Comparison of ENCODE assay signal across 8 cellular contexts in the genomic region with DNA sequence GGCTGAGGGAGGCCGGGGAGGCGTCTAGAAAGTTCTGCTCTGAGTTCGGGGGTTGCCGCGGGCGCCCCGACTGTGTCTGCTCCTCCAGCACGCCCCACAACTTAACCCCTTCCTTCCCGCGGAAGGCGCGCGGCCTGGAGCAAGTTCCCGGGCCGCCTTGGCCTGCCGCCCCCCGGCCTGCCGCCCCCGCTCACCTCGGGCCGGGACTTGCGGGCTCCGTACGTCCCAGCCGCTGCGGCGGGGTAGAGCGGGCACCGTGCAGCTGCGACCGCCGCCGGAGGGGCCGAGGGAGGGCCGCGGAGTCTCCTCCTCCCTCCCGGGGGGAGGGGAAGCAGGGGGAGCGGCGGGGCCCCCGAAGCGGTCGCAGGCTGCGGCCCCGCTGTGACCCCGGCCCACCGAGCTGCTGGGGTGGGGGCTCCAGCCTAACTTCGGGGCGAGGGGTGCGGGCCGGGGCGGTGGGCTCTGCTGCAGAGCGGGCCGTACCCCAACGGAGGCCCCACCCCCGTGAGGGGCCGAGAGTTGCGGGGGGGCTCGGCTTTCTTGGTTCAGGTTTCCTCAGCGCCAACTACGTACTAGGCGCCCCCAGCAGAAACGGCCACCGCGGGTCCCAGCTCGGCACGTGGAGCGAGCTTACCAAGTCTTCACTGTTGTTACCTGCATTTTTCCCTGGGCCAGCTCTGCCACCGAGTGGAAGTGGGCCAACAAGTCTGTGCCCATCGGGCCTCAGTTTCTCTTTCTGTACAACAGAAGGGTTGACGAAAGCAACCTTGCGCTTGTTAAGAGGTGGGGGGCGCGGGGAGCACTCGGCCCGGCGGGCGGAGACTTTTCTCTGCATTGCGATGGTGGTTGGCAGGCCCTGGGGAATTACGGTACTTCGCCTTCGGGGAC. TPM values are rescaled to one million over a fixed set of nuclear protein-coding genes. Genes with fewer than 3 reads are reported as not detected.
DNase-seq lines count a peak whose midpoint lies in the region; ATAC-seq and TF ChIP-seq lines count a peak whose summit lies in the region.

A gene (minus strand): TSS at position 266 of the 888 bp plus-strand sequence. CDS start 7,394 bp downstream, outside the sequence.

- no peak for TF ChIP-seq CTCF in hepatocyte (IDR thresholded peaks at IDR 0.05; ENCODE audit: poor library complexity)

- ATAC-seq in HG02870 (IDR thresholded peaks at IDR 0.05; ENCODE audit: unreplicated experiment): peak; percentile 19
- ATAC-seq in sciatic nerve: peak; percentile 25

- 4% methylated on average over 49 of the region's 81 CpGs for WGBS in hepatocyte (ENCODE audit: low lambda C conversion rate, missing lambda C conversion rate)

- H3K27ac ChIP-seq in hepatocyte: peak within 1 kb of the TSS; percentile 73

- H3K9me2 ChIP-seq in hepatocyte (replicated peaks; ENCODE audit: insufficient read depth): no peaks in the 10 kb centered on the region

- intact Hi-C loops in sciatic nerve (cut with DNase I): no loop called here

- H3K4me2 ChIP-seq in hepatocyte: peak within 1 kb of the TSS; percentile 95

- H3K9ac ChIP-seq in adipocyte (ENCODE audit: low read length): peak within 1 kb of the TSS; percentile 88

- peak within 1 kb of the TSS; percentile 94 for H2AFZ ChIP-seq in hepatocyte

- no peaks in the 10 kb centered on the region for H4K20me1 ChIP-seq in hepatocyte (ENCODE audit: insufficient read depth, poor library complexity, severe bottlenecking)

- no peaks in the 10 kb centered on the region for H3K9me3 ChIP-seq in adipocyte (ENCODE audit: control insufficient read depth, low read length)
- H3K9me3 ChIP-seq in hepatocyte (ENCODE audit: low read depth): no peaks in the 10 kb centered on the region

- DNase-seq in NCI-H82 (lab: John Stamatoyannopoulos, UW) (peak; percentile 44), NCI-H82 treated with DMSO at 0.1 percent for 48 hours (lab: John Stamatoyannopoulos, UW; ENCODE audit: unreplicated experiment) (no peak), adipocyte (ENCODE audit: low read depth) (peak; percentile 50), hepatocyte (ENCODE audit: low spot score) (peak; percentile 69), sciatic nerve (ENCODE audit: low spot score) (peak; percentile 72), NCI-H128 (lab: John Stamatoyannopoulos, UW; ENCODE audit: unreplicated experiment) (no peak)

- H3K79me2 ChIP-seq in hepatocyte: peaks cover 33% of the 10 kb centered on the region

- no peaks in the 10 kb centered on the region for H3K36me3 ChIP-seq in adipocyte (ENCODE audit: control insufficient read depth, insufficient read depth, low read length, severe bottlenecking)
- H3K36me3 ChIP-seq in hepatocyte (replicated peaks; ENCODE audit: insufficient read depth, low read depth): no peaks in the 10 kb centered on the region

- H3K27me3 ChIP-seq in adipocyte (replicated peaks; ENCODE audit: control insufficient read depth, insufficient read depth, low read length) (peaks cover 9% of the 10 kb centered on the region), hepatocyte (no peaks in the 10 kb centered on the region)

- H3K4me3 ChIP-seq in adipocyte (ENCODE audit: low read length) (peak within 1 kb of the TSS; percentile 96), hepatocyte (peak within 1 kb of the TSS; percentile 96)

- H3K4me1 ChIP-seq in adipocyte (ENCODE audit: control insufficient read depth, insufficient read depth, low read length): peaks cover 10% of the 10 kb centered on the region
- peaks cover 32% of the 10 kb centered on the region for H3K4me1 ChIP-seq in hepatocyte (ENCODE audit: insufficient read depth)

TF ChIP-seq in PFSK-1, 5 proteins besides CTCF, POLR2A, EP300 and RAD21:
- TF ChIP-seq FOXP2 (optimal IDR thresholded peaks at IDR 0.05; ENCODE audit: borderline replicate concordance, extremely low read depth, extremely low read length, insufficient read depth): peak; percentile 28
- no peak for TF ChIP-seq SIN3A (IDR thresholded peaks at IDR 0.05; ENCODE audit: borderline replicate concordance, insufficient read depth, low read length)
- TF ChIP-seq POLR2AphosphoS5 (IDR thresholded peaks at IDR 0.05; ENCODE audit: low read depth, low read length): 0 out of 2 replicates have a peak, but pooled peaks have one; percentile 1
- no peak; the same call in 1 of the 2 replicates for TF ChIP-seq TAF1 (IDR thresholded peaks at IDR 0.05; ENCODE audit: borderline replicate concordance, insufficient read depth, low read length)

RNA-seq across cellular contexts. Expression of the gene that starts here (rescaled TPM):
- 11.2 TPM for polyA plus RNA-seq in PFSK-1 (2012; ENCODE audit: insufficient read length, low read depth)
- total RNA-seq in hepatocyte (10.5 and 11.4 TPM in 2 replicates), sciatic nerve (14.3 TPM)
- 13.1 and 17.2 TPM in 2 replicates for polyA plus RNA-seq in hepatocyte

Comparison
In these comparisons a context has a peak if more than half of its experiments do, and no peak if none do; other contexts are left out.
1. DNase-seq: peak in NCI-H82 (single experiment), adipocyte (single experiment), hepatocyte (single experiment) and sciatic nerve (single experiment); none in NCI-H82 treated with DMSO at 0.1 percent for 48 hours (single experiment) and NCI-H128 (single experiment).